In genomic region chr18:12657849-12658829, GRCh38 we compare ENCODE assay signal across 8 cellular contexts. TPM values are rescaled to one million over a fixed set of nuclear protein-coding genes. Genes with fewer than 3 reads are reported as not detected.
A peak's percentile ranks its signal among the peaks of the same experiment; 100 is the strongest.
DNase-seq lines count a peak whose midpoint lies in the region; ATAC-seq, FAIRE-seq and TF ChIP-seq lines count a peak whose summit lies in the region.

Gene SPIRE1, minus strand, starts transcription at chr18:12658107. Its CDS starts 241 bp downstream, at chr18:12657866.

- dilution Hi-C loops in keratinocyte (cut with MboI; ENCODE audit: extremely low pct_ligation_motif_present, low sequenced_read_pairs), result no loop called here

- H3K9me3 ChIP-seq in keratinocyte (ENCODE audit: control insufficient read depth, low read depth, low read length) (no peaks in the 10 kb centered on the region), small intestine (ENCODE audit: control insufficient read depth, low read depth) (no peaks in the 10 kb centered on the region)

- H3K4me1 ChIP-seq in keratinocyte (ENCODE audit: control insufficient read depth, extremely low read depth, insufficient read depth, low read length), result peaks cover 8% of the 10 kb centered on the region
- no peaks in the 10 kb centered on the region for H3K4me1 ChIP-seq in small intestine (ENCODE audit: control insufficient read depth in 2 of 2, insufficient read depth in 1 of 2, low read depth in 1 of 2, low read length in 1 of 2)

- peak; percentile 72 for ATAC-seq in GM21786 (IDR thresholded peaks at IDR 0.05; ENCODE audit: unreplicated experiment)

- TF ChIP-seq CTCF in keratinocyte (optimal IDR thresholded peaks at IDR 0.05 in 1 of 3, IDR thresholded peaks at IDR 0.05 in 1 of 3, conservative IDR thresholded peaks at IDR 0.05 in 1 of 3; ENCODE audit: extremely low read depth in 1 of 3, insufficient read depth in 2 of 3, low read length in 3 of 3), result peak in 1 of 3 experiments; percentile 11

- peak within 1 kb of the TSS; percentile 92 for H3K9ac ChIP-seq in keratinocyte (ENCODE audit: control insufficient read depth, extremely low read depth, insufficient read depth, low read length)

- H3K79me2 ChIP-seq in keratinocyte (ENCODE audit: control insufficient read depth, insufficient read depth, low read length), result peaks cover 33% of the 10 kb centered on the region

- peaks cover 1% of the 10 kb centered on the region for H4K20me1 ChIP-seq in keratinocyte (ENCODE audit: control insufficient read depth, extremely low read depth, insufficient read depth, low read length)

- H3K36me3 ChIP-seq in keratinocyte (ENCODE audit: control insufficient read depth in 2 of 2, extremely low read depth in 1 of 2, insufficient read depth in 2 of 2, low read length in 2 of 2) (no peaks in the 10 kb centered on the region), small intestine (ENCODE audit: control insufficient read depth in 2 of 2, insufficient read depth in 2 of 2, low read length in 2 of 2) (no peaks in the 10 kb centered on the region)

- FAIRE-seq in keratinocyte (lab: Jason Lieb, UNC) (no peak), small intestine (lab: Jason Lieb, UNC) (no peak)

- H3K27ac ChIP-seq in keratinocyte (ENCODE audit: control insufficient read depth, insufficient read depth, low read length), result peak within 1 kb of the TSS; percentile 91
- H3K27ac ChIP-seq in small intestine (ENCODE audit: low read depth in 1 of 2, low read length in 1 of 2), result peak within 1 kb of the TSS; percentile 16 to 86

- no peaks in the 10 kb centered on the region for H3K9me1 ChIP-seq in keratinocyte (ENCODE audit: control insufficient read depth, extremely low read depth, insufficient read depth, low read length)

- 2 to 5% (median 4%) methylated on average over 55 to 125 of the region's 125 CpGs for WGBS in small intestine, 3 donors

- H3K27me3 ChIP-seq in keratinocyte (ENCODE audit: control insufficient read depth, extremely low read depth, insufficient read depth, low read length) (no peaks in the 10 kb centered on the region), small intestine (ENCODE audit: control insufficient read depth in 2 of 2, insufficient read depth in 2 of 2, low read length in 2 of 2) (no peaks in the 10 kb centered on the region)

- peak within 1 kb of the TSS; percentile 88 for H2AFZ ChIP-seq in keratinocyte (ENCODE audit: control insufficient read depth, low read length)

- H3K4me3 ChIP-seq in keratinocyte (ENCODE audit: control insufficient read depth in 2 of 3, extremely low read depth in 1 of 3, insufficient read depth in 2 of 3, low read depth in 1 of 3, low read length in 3 of 3), result peak within 1 kb of the TSS; percentile 85 to 98 (median 92)
- H3K4me3 ChIP-seq in small intestine (ENCODE audit: low read depth in 1 of 2, low read length in 2 of 2), result peak within 1 kb of the TSS; percentile 65 to 70

- H3K4me2 ChIP-seq in keratinocyte (ENCODE audit: control insufficient read depth, extremely low read depth, insufficient read depth, low read depth, low read length), result peak within 1 kb of the TSS; percentile 77

- DNase-seq in GDM1 (lab: John Stamatoyannopoulos, UW) (peak; percentile 53), LoVo (ENCODE audit: low spot score) (peak; percentile 75), UCSD-AML1 (lab: John Stamatoyannopoulos, UW; ENCODE audit: unreplicated experiment) (peak; percentile 75), cerebellar cortex (ENCODE audit: low spot score) (peak; percentile 63), keratinocyte (ENCODE audit: low read depth, low spot score) (no peak), small intestine (peak; percentile 66), OCI-M2 (lab: John Stamatoyannopoulos, UW; ENCODE audit: unreplicated experiment) (no peak)

RNA-seq across cellular contexts. Expression of gene SPIRE1, which starts in this region (rescaled TPM):
- polyA plus RNA-seq in keratinocyte, result 14.3 to 20.6 TPM (median 14.4 TPM) in 3 replicates
- polyA plus RNA-seq in keratinocyte (2011; ENCODE audit: low read depth), result 55.0 TPM
- polyA plus RNA-seq in keratinocyte (2011; cell fraction: cytosol; rRNA removed), result 15.1 and 21.3 TPM in 2 replicates
- 17.0 and 19.7 TPM in 2 replicates for polyA plus RNA-seq in keratinocyte (2011; cell fraction: nucleus; rRNA removed)
- 15.4 and 24.3 TPM in 2 replicates for polyA plus RNA-seq in keratinocyte (2012; ENCODE audit: low replicate concordance)
- 12.7 to 21.6 TPM (median 21.5 TPM) in 3 replicates for polyA minus RNA-seq in keratinocyte
- 20.9 TPM for polyA minus RNA-seq in keratinocyte (2011; cell fraction: cytosol; rRNA and poly(A)+ RNA removed)
- polyA minus RNA-seq in keratinocyte (2011; cell fraction: nucleus; rRNA and poly(A)+ RNA removed), result 14.2 and 32.3 TPM in 2 replicates
- 1 to 10 TPM; 1.6 to 2.4 (median 1.9) TPM for polyA plus RNA-seq in small intestine

Comparison
In these comparisons a context has a peak if more than half of its experiments do, and no peak if none do; other contexts are left out.
1. DNase-seq: peak in GDM1 (single experiment), LoVo (single experiment), UCSD-AML1 (single experiment), cerebellar cortex (single experiment) and small intestine (single experiment); none in keratinocyte (single experiment) and OCI-M2 (single experiment).